In genomic region chr9:34675048-34675714, GRCh38 we compare ENCODE assay signal across 8 cellular contexts. TPM values are rescaled to one million over a fixed set of nuclear protein-coding genes. Genes with fewer than 3 reads are reported as not detected.
DNase-seq lines count a peak whose midpoint lies in the region; ATAC-seq and TF ChIP-seq lines count a peak whose summit lies in the region.

No MANE protein-coding gene starts in this region.

- H3K36me3 Mint-ChIP-seq in CD4-positive, alpha-beta T cell (ENCODE audit: low read depth), result peaks cover 4% of the 10 kb centered on the region
- no peaks in the 10 kb centered on the region for H3K36me3 Mint-ChIP-seq in activated CD8-positive, alpha-beta T cell treated with anti-CD3 and anti-CD28 coated beads, Interleukin-2, amount 10 ng/mL, durations not matched to agents 7 days and 5 days (ENCODE audit: low read depth)
- no peaks in the 10 kb centered on the region for H3K36me3 Mint-ChIP-seq in neural crest cell (ENCODE audit: low read depth)

- H3K36me3 ChIP-seq in H7 (replicated peaks; ENCODE audit: control insufficient read depth, insufficient read depth, low read length) (no peaks in the 10 kb centered on the region), upper lobe of right lung (no peaks in the 10 kb centered on the region)

- H3K4me1 ChIP-seq in upper lobe of right lung, result no peaks in the 10 kb centered on the region

- DNase-seq in CD4-positive, alpha-beta T cell, result peak in 8 of 10 experiments; percentile 14 to 59 (median 47)
- DNase-seq in H7 (peak; percentile 85), NCI-H774 (lab: John Stamatoyannopoulos, UW) (peak; percentile 53), neural crest cell (ENCODE audit: low read depth, low spot score) (peak; percentile 80), upper lobe of right lung (no peak)
- peak; percentile 71 for DNase-seq in activated CD8-positive, alpha-beta T cell treated with anti-CD3 and anti-CD28 coated beads, Interleukin-2, amount 10 ng/mL, durations not matched to agents 7 days and 5 days

- intact Hi-C loops in CD4-positive, alpha-beta T cell (cut with DNase I, micrococcal nuclease), result loop anchor here in 1 of 2 experiments (2.0 kb wide), 1 partner anchor 26 kb away; no protein-coding TSS in a partner anchor
- intact Hi-C loops in upper lobe of right lung (cut with DNase I), result no loop called here

- ATAC-seq in CD4-positive, alpha-beta T cell (ENCODE audit: poor library complexity), result peak; percentile 62
- peak; percentile 85 for ATAC-seq in activated CD8-positive, alpha-beta T cell treated with anti-CD3 and anti-CD28 coated beads, Interleukin-2, amount 10 ng/mL, durations not matched to agents 7 days and 5 days
- ATAC-seq in esophagus mucosa, result peak; percentile 76
- peak; percentile 83 for ATAC-seq in upper lobe of right lung
- no peak for ATAC-seq in HG03108 (IDR thresholded peaks at IDR 0.05; ENCODE audit: unreplicated experiment)

- POLR2A ChIA-PET in CD4-positive, alpha-beta T cell (lab: Charles Lee), result no interaction called here
- POLR2A ChIA-PET in activated CD8-positive, alpha-beta T cell treated with anti-CD3 and anti-CD28 coated beads, Interleukin-2, amount 10 ng/mL, durations not matched to agents 7 days and 5 days (lab: Charles Lee), result no interaction called here

- H3K27me3 Mint-ChIP-seq in CD4-positive, alpha-beta T cell, result no peaks in the 10 kb centered on the region
- H3K27me3 Mint-ChIP-seq in activated CD8-positive, alpha-beta T cell treated with anti-CD3 and anti-CD28 coated beads, Interleukin-2, amount 10 ng/mL, durations not matched to agents 7 days and 5 days (ENCODE audit: low read depth), result no peaks in the 10 kb centered on the region
- H3K27me3 Mint-ChIP-seq in neural crest cell (ENCODE audit: low read depth), result no peaks in the 10 kb centered on the region

- H3K4me3 ChIP-seq in H7 (ENCODE audit: insufficient read depth, low read depth, low read length) (no peak overlapping the region), upper lobe of right lung (no peak overlapping the region)

- no peaks in the 10 kb centered on the region for H3K27me3 ChIP-seq in CD4-positive, alpha-beta T cell (ENCODE audit: control insufficient read depth, insufficient read depth, low read length)
- no peaks in the 10 kb centered on the region for H3K27me3 ChIP-seq in H7 (ENCODE audit: control insufficient read depth, insufficient read depth, low read length)
- no peaks in the 10 kb centered on the region for H3K27me3 ChIP-seq in upper lobe of right lung

- peaks cover 2% of the 10 kb centered on the region for H3K9me3 ChIP-seq in CD4-positive, alpha-beta T cell (ENCODE audit: control insufficient read depth, low read length)
- H3K9me3 ChIP-seq in upper lobe of right lung, result no peaks in the 10 kb centered on the region

- peak; percentile 53 for TF ChIP-seq CTCF in CD4-positive, alpha-beta T cell (IDR thresholded peaks at IDR 0.05)
- TF ChIP-seq CTCF in neural crest cell (conservative IDR thresholded peaks at IDR 0.05) (peak; percentile 71), upper lobe of right lung (IDR thresholded peaks at IDR 0.05) (peak; percentile 61)

- H3K4me1 Mint-ChIP-seq in CD4-positive, alpha-beta T cell (ENCODE audit: low read depth), result no peaks in the 10 kb centered on the region
- H3K4me1 Mint-ChIP-seq in activated CD8-positive, alpha-beta T cell treated with anti-CD3 and anti-CD28 coated beads, Interleukin-2, amount 10 ng/mL, durations not matched to agents 7 days and 5 days (ENCODE audit: low read depth), result no peaks in the 10 kb centered on the region
- H3K4me1 Mint-ChIP-seq in neural crest cell, result peaks cover 9% of the 10 kb centered on the region

- H3K27ac Mint-ChIP-seq in CD4-positive, alpha-beta T cell, result no peak overlapping the region
- no peak overlapping the region for H3K27ac Mint-ChIP-seq in activated CD8-positive, alpha-beta T cell treated with anti-CD3 and anti-CD28 coated beads, Interleukin-2, amount 10 ng/mL, durations not matched to agents 7 days and 5 days
- H3K27ac Mint-ChIP-seq in neural crest cell (ENCODE audit: unreplicated experiment), result no peak overlapping the region

- no peaks in the 10 kb centered on the region for H3K9me3 Mint-ChIP-seq in CD4-positive, alpha-beta T cell
- no peaks in the 10 kb centered on the region for H3K9me3 Mint-ChIP-seq in activated CD8-positive, alpha-beta T cell treated with anti-CD3 and anti-CD28 coated beads, Interleukin-2, amount 10 ng/mL, durations not matched to agents 7 days and 5 days (ENCODE audit: insufficient read depth)
- H3K9me3 Mint-ChIP-seq in neural crest cell, result no peaks in the 10 kb centered on the region

- H3K4me3 Mint-ChIP-seq in CD4-positive, alpha-beta T cell, result no peak overlapping the region
- no peak overlapping the region for H3K4me3 Mint-ChIP-seq in activated CD8-positive, alpha-beta T cell treated with anti-CD3 and anti-CD28 coated beads, Interleukin-2, amount 10 ng/mL, durations not matched to agents 7 days and 5 days
- no peak overlapping the region for H3K4me3 Mint-ChIP-seq in neural crest cell

- CTCF ChIA-PET in CD4-positive, alpha-beta T cell (lab: Charles Lee), result interaction anchor here (0.9 to 1.1 kb wide), 2 partner anchors 31 to 55 kb away, joined by 3 to 4 read pairs; partner anchors contain the start of gene DCTN3
- CTCF ChIA-PET in activated CD8-positive, alpha-beta T cell treated with anti-CD3 and anti-CD28 coated beads, Interleukin-2, amount 10 ng/mL, durations not matched to agents 7 days and 5 days (lab: Charles Lee), result interaction anchor here (0.9 to 5.1 kb wide), 4 partner anchors 27 to 224 kb away, joined by 3 to 47 read pairs (median 4); partner anchors contain the start of gene GALT

- H3K27ac ChIP-seq in CD4-positive, alpha-beta T cell (ENCODE audit: low read depth, low read length), result no peak overlapping the region
- H3K27ac ChIP-seq in upper lobe of right lung, result no peak overlapping the region

RNA-seq across cellular contexts. Expression of gene CCL27, which starts 12.7 kb away (rescaled TPM):
- total RNA-seq in CD4-positive, alpha-beta T cell, result not detected
- 0.10 and 0.41 TPM in 2 replicates for total RNA-seq in H7 (2014; rRNA removed; shearing (Covaris generic))
- not detected for total RNA-seq in activated CD8-positive, alpha-beta T cell treated with anti-CD3 and anti-CD28 coated beads, Interleukin-2, amount 10 ng/mL, durations not matched to agents 7 days and 5 days
- total RNA-seq in esophagus mucosa, result 0.20 TPM
- 0.86 TPM in 1 of 2 replicates, not detected in the other for total RNA-seq in neural crest cell
- total RNA-seq in upper lobe of right lung, result not detected

RNA-seq across cellular contexts. Expression of gene CCL19, which starts 15.9 kb away (rescaled TPM):
- not detected for total RNA-seq in CD4-positive, alpha-beta T cell
- not detected in 2 replicates for total RNA-seq in H7 (2014; rRNA removed; shearing (Covaris generic))
- not detected for total RNA-seq in activated CD8-positive, alpha-beta T cell treated with anti-CD3 and anti-CD28 coated beads, Interleukin-2, amount 10 ng/mL, durations not matched to agents 7 days and 5 days
- total RNA-seq in esophagus mucosa (5.1 TPM), neural crest cell (not detected in 2 replicates), upper lobe of right lung (1.1 TPM)

RNA-seq across cellular contexts. Expression of gene IL11RA, which starts 23.2 kb away (rescaled TPM):
- 100 to 1,000 TPM; 117 TPM for total RNA-seq in CD4-positive, alpha-beta T cell
- 7.3 and 9.8 TPM in 2 replicates for total RNA-seq in H7 (2014; rRNA removed; shearing (Covaris generic))
- 10 to 100 TPM; 33.0 to 38.8 TPM for total RNA-seq in activated CD8-positive, alpha-beta T cell treated with anti-CD3 and anti-CD28 coated beads, Interleukin-2, amount 10 ng/mL, durations not matched to agents 7 days and 5 days
- total RNA-seq in esophagus mucosa (4.0 TPM), neural crest cell (15.4 and 18.0 TPM in 2 replicates), upper lobe of right lung (18.7 TPM)

RNA-seq across cellular contexts. Expression of gene GALT, which starts 28.7 kb away (rescaled TPM):
- total RNA-seq in CD4-positive, alpha-beta T cell, result 100 to 1,000 TPM; 115 TPM
- total RNA-seq in H7 (2014; rRNA removed; shearing (Covaris generic)), result 33.5 and 42.0 TPM in 2 replicates
- 10 to 100 TPM; 79.1 to 83.9 TPM for total RNA-seq in activated CD8-positive, alpha-beta T cell treated with anti-CD3 and anti-CD28 coated beads, Interleukin-2, amount 10 ng/mL, durations not matched to agents 7 days and 5 days
- total RNA-seq in esophagus mucosa (14.6 TPM), neural crest cell (51.8 and 58.0 TPM in 2 replicates), upper lobe of right lung (47.6 TPM)

RNA-seq across cellular contexts. Expression of gene CCL21, which starts 34.8 kb away (rescaled TPM):
- total RNA-seq in CD4-positive, alpha-beta T cell, result not detected
- not detected in 2 replicates for total RNA-seq in H7 (2014; rRNA removed; shearing (Covaris generic))
- not detected for total RNA-seq in activated CD8-positive, alpha-beta T cell treated with anti-CD3 and anti-CD28 coated beads, Interleukin-2, amount 10 ng/mL, durations not matched to agents 7 days and 5 days
- 18.5 TPM for total RNA-seq in esophagus mucosa
- not detected in 2 replicates for total RNA-seq in neural crest cell
- 37.7 TPM for total RNA-seq in upper lobe of right lung
